ENCODE assay signal across 9 cellular contexts in genomic region chr9:110058304-110058953, GRCh38.
DNase-seq lines count a peak whose midpoint lies in the region; ATAC-seq, FAIRE-seq and TF ChIP-seq lines count a peak whose summit lies in the region.
"Had no signal": no experiment of that assay in that cellular context is flagged by ENCODE, and none has a peak within 500 bp of the region (broad histone marks: within the 10 kb centered on the region; RNA-seq: fewer than 3 reads in every experiment).

No MANE protein-coding gene starts in this region.

- H3K27me3 ChIP-seq in HL-60 (ENCODE audit: insufficient read depth, poor library complexity, severe bottlenecking), result no peaks in the 10 kb centered on the region
- H3K27me3 ChIP-seq in heart right ventricle, result no peaks in the 10 kb centered on the region
- H3K27me3 ChIP-seq: vagina had no signal

- WGBS in heart right ventricle, 2 donors, result 47 to 66% methylated on average over 5 of the region's 5 CpGs

- TF ChIP-seq CTCF in HL-60 (IDR thresholded peaks at IDR 0.05; ENCODE audit: insufficient read depth, low read length) (peak; percentile 58), heart right ventricle (IDR thresholded peaks at IDR 0.05) (peak in 8 of 9 donors; percentile 28 to 67 (median 57))

- peaks cover 4 to 87% (median 42%) of the 10 kb centered on the region in 9 donors for H3K4me1 ChIP-seq in heart right ventricle

- H3K27ac ChIP-seq in HL-60 (replicated peaks) (no peak overlapping the region), heart right ventricle (peak overlapping the region in 4 of 10 donors; percentile 29 to 69 (median 40))
- H3K27ac ChIP-seq: vagina had no signal

- FAIRE-seq in RCC 7860 (lab: Jason Lieb, UNC), result no peak

- intact Hi-C loops in heart right ventricle (cut with DNase I), result loop anchor here in 7 of 10 donors (1.0 to 10.0 kb wide), 7 partner anchors 94 to 486 kb away; no protein-coding TSS in a partner anchor

- peak; percentile 61 to 67 for DNase-seq in NCI-H2081 (lab: John Stamatoyannopoulos, UW)
- DNase-seq in NCI-H2081 treated with DMSO at 0.1 percent for 48 hours (lab: John Stamatoyannopoulos, UW), result no peak
- DNase-seq in HL-60 (ENCODE audit: low read depth in 1 of 2, low spot score in 1 of 2), result peak in 1 of 2 experiments; percentile 66
- DNase-seq in RCC 7860 (ENCODE audit: low spot score), result peak; percentile 51
- DNase-seq in activated naive CD4-positive, alpha-beta T cell treated with Interleukin-2 at 50 U/mL for 16 hours, result peak; percentile 62
- peak; percentile 29 to 56 for DNase-seq in heart right ventricle
- peak; percentile 27 to 31 for DNase-seq in stimulated activated CD4-positive, alpha-beta T cell treated with anti-CD3 and anti-CD28 coated beads, Interleukin-1b, Interleukin-23, amount 100 ng/mL, for 4 hours (ENCODE audit: low read depth in 2 of 2)
- DNase-seq in NK-92 treated with Interleukin-12 subunit alpha and Interleukin-12 subunit beta, amount 100 ng/mL, for 24 hours (lab: John Stamatoyannopoulos, UW), result no peak

- H3K4me3 ChIP-seq in HL-60 (replicated peaks; ENCODE audit: insufficient read depth, low read length) (no peak overlapping the region), heart right ventricle (no peak overlapping the region)
- H3K4me3 ChIP-seq: vagina had no signal

- H3K36me3 ChIP-seq in heart right ventricle, result peaks cover 0 to 13% (median 0%) of the 10 kb centered on the region in 9 donors
- H3K36me3 ChIP-seq: vagina had no signal

- H3K9me3 ChIP-seq in heart right ventricle, result no peaks in the 10 kb centered on the region
- H3K9me3 ChIP-seq: vagina had no signal

- ATAC-seq in heart right ventricle, result peak; percentile 41 to 73 (median 70)

Comparison
In these comparisons a context has a peak if more than half of its experiments do, and no peak if none do; other contexts are left out.
1. DNase-seq: peak in NCI-H2081 (2 of 2), RCC 7860 (single experiment), activated naive CD4-positive, alpha-beta T cell treated with Interleukin-2 at 50 U/mL for 16 hours (single experiment), heart right ventricle (2 of 2) and stimulated activated CD4-positive, alpha-beta T cell treated with anti-CD3 and anti-CD28 coated beads, Interleukin-1b, Interleukin-23, amount 100 ng/mL, for 4 hours (2 of 2); none in NCI-H2081 treated with DMSO at 0.1 percent for 48 hours (single experiment) and NK-92 treated with Interleukin-12 subunit alpha and Interleukin-12 subunit beta, amount 100 ng/mL, for 24 hours (single experiment).